In genomic region chr1:13730751-13731482, GRCh38 we compare ENCODE assay signal across 8 cellular contexts. TPM values are rescaled to one million over a fixed set of nuclear protein-coding genes. Genes with fewer than 3 reads are reported as not detected.
DNase-seq lines count a peak whose midpoint lies in the region; ATAC-seq, FAIRE-seq and TF ChIP-seq lines count a peak whose summit lies in the region.

No MANE protein-coding gene starts in this region.

- peak; percentile 78 for ATAC-seq in GM21367 (IDR thresholded peaks at IDR 0.05; ENCODE audit: unreplicated experiment)

- in situ Hi-C loops in G401 (cut with HindIII; ENCODE audit: low sequenced_read_pairs), result no loop called here
- in situ Hi-C loops in KBM-7 (cut with MboI; ENCODE audit: low pct_unique_long_range_greater_than_20kb, low sequenced_read_pairs), result no loop called here

- no peaks in the 10 kb centered on the region for H3K36me3 ChIP-seq in kidney (ENCODE audit: control insufficient read depth in 1 of 2, insufficient read depth in 2 of 2, low read length in 2 of 2)

- FAIRE-seq in kidney (lab: Jason Lieb, UNC), result no peak

- intact Hi-C loops in kidney (cut with DNase I), result no loop called here

- no peak overlapping the region for H3K9ac ChIP-seq in kidney (ENCODE audit: low read length in 2 of 2)

- no peak for TF ChIP-seq CTCF in kidney (IDR thresholded peaks at IDR 0.05; ENCODE audit: borderline replicate concordance, extremely low read depth, insufficient read depth)

- no peak overlapping the region for H3K4me3 ChIP-seq in kidney (ENCODE audit: low read length in 2 of 2)

- DNase-seq in G401 (ENCODE audit: low spot score) (peak; percentile 83), KBM-7 (peak; percentile 87), fibroblast of peridontal ligament (ENCODE audit: extremely low read depth) (peak; percentile 71), Ammon's horn (ENCODE audit: low spot score) (no peak), kidney (no peak)
- peak; percentile 84 for DNase-seq in activated CD8-positive, alpha-beta memory T cell treated with anti-CD3 and anti-CD28 coated beads for 24 hours
- peak; percentile 84 for DNase-seq in stimulated activated CD4-positive, alpha-beta T cell treated with anti-CD3 and anti-CD28 coated beads, Interleukin-4, amount 100 ng/mL, for 24 hours

- no peaks in the 10 kb centered on the region for H3K9me3 ChIP-seq in kidney (ENCODE audit: control insufficient read depth in 1 of 2, low read length in 2 of 2)

- peak overlapping the region in 1 of 2 donors; percentile 19 for H3K27ac ChIP-seq in kidney (ENCODE audit: low read depth in 2 of 2, low read length in 2 of 2)

- no peaks in the 10 kb centered on the region for H3K4me1 ChIP-seq in kidney (ENCODE audit: control insufficient read depth in 1 of 2, insufficient read depth in 1 of 2, low read depth in 1 of 2, low read length in 2 of 2)

RNA-seq across cellular contexts. Expression of gene PRDM2, which starts 30.9 kb away (rescaled TPM):
- total RNA-seq in G401 (2014; rRNA removed; shearing (Covaris generic)), result 1.1 and 7.9 TPM in 2 replicates
- 42.6 TPM for total RNA-seq in kidney
- 8.2 TPM for polyA plus RNA-seq in kidney (ENCODE audit: insufficient read depth, low read depth, low replicate concordance)

Comparison
In these comparisons a context has a peak if more than half of its experiments do, and no peak if none do; other contexts are left out.
1. DNase-seq: peak in G401 (single experiment), KBM-7 (single experiment), activated CD8-positive, alpha-beta memory T cell treated with anti-CD3 and anti-CD28 coated beads for 24 hours (single experiment), fibroblast of peridontal ligament (single experiment) and stimulated activated CD4-positive, alpha-beta T cell treated with anti-CD3 and anti-CD28 coated beads, Interleukin-4, amount 100 ng/mL, for 24 hours (single experiment); none in Ammon's horn (single experiment) and kidney (single experiment).